Comparison of ENCODE assay signal across 33 cellular contexts in the genomic region with DNA sequence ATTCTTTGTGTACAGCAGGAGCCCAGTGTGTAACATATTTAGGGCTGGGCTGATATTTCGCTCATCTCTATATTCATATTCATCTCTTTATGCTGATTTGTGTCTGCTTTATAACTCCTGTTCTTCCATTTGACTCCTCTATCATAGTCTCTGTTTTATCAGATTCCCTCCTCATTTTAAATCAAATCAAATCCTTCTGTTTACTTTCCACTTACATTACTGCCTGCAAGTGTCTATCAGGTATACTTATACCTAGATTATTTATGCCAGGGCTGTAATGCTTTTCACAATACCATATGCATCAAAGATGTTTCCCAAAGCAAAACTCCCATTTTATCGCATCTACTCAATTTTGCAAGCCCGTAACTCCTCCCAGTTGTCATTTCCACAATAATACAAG.
A peak's percentile ranks its signal among the peaks of the same experiment; 100 is the strongest.
DNase-seq lines count a peak whose midpoint lies in the region; ATAC-seq and TF ChIP-seq lines count a peak whose summit lies in the region.
"Had no signal": no experiment of that assay in that cellular context is flagged by ENCODE, and none has a peak within 500 bp of the region (broad histone marks: within the 10 kb centered on the region; RNA-seq: fewer than 3 reads in every experiment).

No MANE protein-coding gene starts in this region.

- H4K20me1 ChIP-seq in SK-N-SH (ENCODE audit: insufficient read depth) (no peaks in the 10 kb centered on the region), mammary epithelial cell (ENCODE audit: insufficient read depth, low read length) (peaks cover 2% of the 10 kb centered on the region)
- H4K20me1 ChIP-seq: BLaER1; BLaER1 treated with 17β-estradiol and CSF1 and Interleukin-3, amounts not matched to agents 10 nM and 100 nM had no signal

- H3K4me2 ChIP-seq in SK-N-SH (no peak overlapping the region), mammary epithelial cell (ENCODE audit: insufficient read depth, low read depth, low read length) (no peak overlapping the region)
- H3K4me2 ChIP-seq: A549; BLaER1; BLaER1 treated with 17β-estradiol and CSF1 and Interleukin-3, amounts not matched to agents 10 nM and 100 nM had no signal

- in situ Hi-C loops in mammary epithelial cell (cut with MboI; ENCODE audit: low sequenced_read_pairs in 2 of 2), result no loop called here

- peak in 1 of 2 experiments; percentile 81; a peak in 2 of 4 replicates for TF ChIP-seq EP300 in SK-N-SH (IDR thresholded peaks at IDR 0.05; ENCODE audit: borderline replicate concordance in 1 of 2, low read depth in 1 of 2, low read length in 1 of 2)

- H3K79me2 ChIP-seq in SK-N-SH (ENCODE audit: insufficient read depth) (no peaks in the 10 kb centered on the region), mammary epithelial cell (ENCODE audit: insufficient read depth, low read length) (no peaks in the 10 kb centered on the region)

- BruUV-seq in MCF 10A (replicated peaks; lab: Mats Ljungman, UMichigan), result no TSS peak
- no TSS peak for BruUV-seq in mammary epithelial cell (replicated peaks; lab: Mats Ljungman, UMichigan)

- H3K4me1 Mint-ChIP-seq in MCF 10A (ENCODE audit: insufficient read depth, unreplicated experiment), result no peaks in the 10 kb centered on the region
- H3K4me1 Mint-ChIP-seq in natural killer cell treated with Interleukin-12 subunit alpha and Interleukin-12 subunit beta and Interleukin-15 and Interleukin-18, amount 100 ng/mL, for 72 hours (ENCODE audit: low read depth in 2 of 2), result no peaks in the 10 kb centered on the region
- H3K4me1 Mint-ChIP-seq: B cell; CD14-positive monocyte; CD4-positive, alpha-beta memory T cell; CD4-positive, CD25-positive, alpha-beta regulatory T cell; CD8-positive, alpha-beta memory T cell had no signal

- no peaks in the 10 kb centered on the region for H3K27me3 Mint-ChIP-seq in MCF 10A (ENCODE audit: insufficient read depth, unreplicated experiment)
- no peaks in the 10 kb centered on the region for H3K27me3 Mint-ChIP-seq in natural killer cell treated with Interleukin-12 subunit alpha and Interleukin-12 subunit beta and Interleukin-15 and Interleukin-18, amount 100 ng/mL, for 72 hours
- H3K27me3 Mint-ChIP-seq: B cell; CD4-positive, alpha-beta memory T cell; CD4-positive, alpha-beta T cell; CD4-positive, CD25-positive, alpha-beta regulatory T cell; CD8-positive, alpha-beta memory T cell had no signal

- no peaks in the 10 kb centered on the region for H3F3A ChIP-seq in SK-N-SH (replicated peaks; ENCODE audit: insufficient read depth)

- TF ChIP-seq CTCF in SK-N-SH (IDR thresholded peaks at IDR 0.05) (no peak), MCF 10A (IDR thresholded peaks at IDR 0.05; ENCODE audit: unreplicated experiment) (no peak), mammary epithelial cell (conservative IDR thresholded peaks at IDR 0.05 in 1 of 2, IDR thresholded peaks at IDR 0.05 in 1 of 2; ENCODE audit: extremely low read depth in 1 of 2, insufficient read depth in 1 of 2, low read depth in 1 of 2, low read length in 2 of 2) (no peak)

- no peak overlapping the region for H3K4me3 Mint-ChIP-seq in MCF 10A (ENCODE audit: unreplicated experiment)
- no peak overlapping the region for H3K4me3 Mint-ChIP-seq in natural killer cell treated with Interleukin-12 subunit alpha and Interleukin-12 subunit beta and Interleukin-15 and Interleukin-18, amount 100 ng/mL, for 72 hours
- H3K4me3 Mint-ChIP-seq: B cell; CD14-positive monocyte; CD4-positive, alpha-beta memory T cell; CD4-positive, alpha-beta T cell; CD4-positive, CD25-positive, alpha-beta regulatory T cell; CD8-positive, alpha-beta memory T cell; CD8-positive, alpha-beta T cell had no signal

- ATAC-seq in SK-N-SH treated with all-trans-retinoic acid at 6 μM for 48 hours, result no peak
- ATAC-seq in natural killer cell treated with Interleukin-12 subunit alpha and Interleukin-12 subunit beta and Interleukin-15 and Interleukin-18, amount 100 ng/mL, for 72 hours, result no peak
- ATAC-seq: A549; CD8-positive, alpha-beta T cell had no signal

- H3K4me1 ChIP-seq in SK-N-SH (ENCODE audit: control insufficient read depth in 1 of 2, insufficient read depth in 2 of 2, low read depth in 1 of 2, low read length in 1 of 2), result no peaks in the 10 kb centered on the region
- H3K4me1 ChIP-seq in mammary epithelial cell (ENCODE audit: insufficient read depth, low read length), result no peaks in the 10 kb centered on the region
- H3K4me1 ChIP-seq: A549; BE2C; BLaER1; BLaER1 treated with 17β-estradiol and CSF1 and Interleukin-3, amounts not matched to agents 10 nM and 100 nM; Caco-2 had no signal

- no peak overlapping the region; a peak in 1 of 4 replicates for H3K27ac ChIP-seq in SK-N-SH (ENCODE audit: low read depth in 2 of 2, low read length in 1 of 2)
- no peak overlapping the region for H3K27ac ChIP-seq in mammary epithelial cell (ENCODE audit: insufficient read depth, low read depth, low read length)
- H3K27ac ChIP-seq: 22Rv1; A549; BLaER1; BLaER1 treated with 17β-estradiol and CSF1 and Interleukin-3, amounts not matched to agents 10 nM and 100 nM; C4-2B had no signal

- no peaks in the 10 kb centered on the region for H3K9me3 Mint-ChIP-seq in MCF 10A (ENCODE audit: unreplicated experiment)
- peaks cover 5% of the 10 kb centered on the region for H3K9me3 Mint-ChIP-seq in natural killer cell treated with Interleukin-12 subunit alpha and Interleukin-12 subunit beta and Interleukin-15 and Interleukin-18, amount 100 ng/mL, for 72 hours
- H3K9me3 Mint-ChIP-seq: CD14-positive monocyte; CD4-positive, alpha-beta T cell had no signal

- no peak for DNase-seq in SK-N-SH
- no peak for DNase-seq in MCF 10A (ENCODE audit: unreplicated experiment)
- no peak for DNase-seq in mammary epithelial cell
- peak; percentile 14 for DNase-seq in SK-N-DZ (ENCODE audit: low spot score)
- DNase-seq in natural killer cell treated with Interleukin-12 subunit alpha and Interleukin-12 subunit beta and Interleukin-15 and Interleukin-18, amount 100 ng/mL, for 72 hours (ENCODE audit: low spot score), result no peak
- DNase-seq: 8988T; ACHN; AML-193; BE2C; C1 segment of cervical spinal cord; Caco-2; Calu3; CD4-positive, alpha-beta memory T cell; CD4-positive, alpha-beta T cell; CD4-positive, CD25-positive, alpha-beta regulatory T cell; CD8-positive, alpha-beta memory T cell; CD8-positive, alpha-beta T cell; COR-L47; DMS 273 treated with DMSO at 0.1 percent for 48 hours; DMS153; DMS53; DMS79; DMS79 treated with DMSO at 0.1 percent for 48 hours; DND-41; EL had no signal

- H3K9me3 ChIP-seq in SK-N-SH (no peaks in the 10 kb centered on the region), mammary epithelial cell (replicated peaks; ENCODE audit: insufficient read depth, low read length) (no peaks in the 10 kb centered on the region)
- H3K9me3 ChIP-seq: A549; BE2C; BLaER1; BLaER1 treated with 17β-estradiol and CSF1 and Interleukin-3, amounts not matched to agents 10 nM and 100 nM; Caco-2 had no signal

- H3K27ac Mint-ChIP-seq in MCF 10A (ENCODE audit: low read depth, unreplicated experiment), result peak overlapping the region; percentile 46
- no peak overlapping the region for H3K27ac Mint-ChIP-seq in natural killer cell treated with Interleukin-12 subunit alpha and Interleukin-12 subunit beta and Interleukin-15 and Interleukin-18, amount 100 ng/mL, for 72 hours
- H3K27ac Mint-ChIP-seq: B cell; CD14-positive monocyte; CD4-positive, alpha-beta memory T cell; CD4-positive, alpha-beta T cell; CD4-positive, CD25-positive, alpha-beta regulatory T cell; CD8-positive, alpha-beta memory T cell; CD8-positive, alpha-beta T cell had no signal

- no peaks in the 10 kb centered on the region for H3K36me3 Mint-ChIP-seq in MCF 10A (ENCODE audit: insufficient read depth, unreplicated experiment)
- H3K36me3 Mint-ChIP-seq in natural killer cell treated with Interleukin-12 subunit alpha and Interleukin-12 subunit beta and Interleukin-15 and Interleukin-18, amount 100 ng/mL, for 72 hours, result no peaks in the 10 kb centered on the region
- H3K36me3 Mint-ChIP-seq: CD14-positive monocyte; CD4-positive, alpha-beta memory T cell; CD4-positive, CD25-positive, alpha-beta regulatory T cell; CD8-positive, alpha-beta memory T cell; CD8-positive, alpha-beta T cell had no signal

- no peak overlapping the region for H2AFZ ChIP-seq in SK-N-SH (ENCODE audit: low read depth)
- no peak overlapping the region for H2AFZ ChIP-seq in mammary epithelial cell (ENCODE audit: low read depth, low read length)

- H3K9ac ChIP-seq in SK-N-SH, result no peak overlapping the region
- no peak overlapping the region for H3K9ac ChIP-seq in mammary epithelial cell (ENCODE audit: insufficient read depth, low read length)
- H3K9ac ChIP-seq: BLaER1; BLaER1 treated with 17β-estradiol and CSF1 and Interleukin-3, amounts not matched to agents 10 nM and 100 nM had no signal

- CTCF ChIA-PET in SK-N-SH (lab: Yijun Ruan, JAX) (interaction anchor here (0.7 to 3.1 kb wide), 5 partner anchors 12 to 223 kb away, joined by 3 to 20 read pairs (median 3); no protein-coding TSS in a partner anchor), MCF 10A (lab: Yijun Ruan, JAX) (interaction anchor here (0.5 to 4.2 kb wide), 4 partner anchors 19 to 355 kb away, joined by 3 to 40 read pairs (median 16); no protein-coding TSS in a partner anchor), mammary epithelial cell (lab: Charles Lee; ENCODE audit: low non-redundant PET) (no interaction called here)

- 34% methylated on average over 3 of the region's 3 CpGs for WGBS in SK-N-SH (ENCODE audit: low lambda C conversion rate)
- 96% methylated on average over 3 of the region's 3 CpGs for WGBS in mammary epithelial cell (ENCODE audit: low coverage, missing lambda C conversion rate)

- H3K4me3 ChIP-seq in SK-N-SH (ENCODE audit: low read depth in 2 of 2, low read length in 1 of 2) (no peak overlapping the region), mammary epithelial cell (replicated peaks in 1 of 3; ENCODE audit: insufficient read depth in 1 of 3, low read depth in 2 of 3, low read length in 3 of 3) (no peak overlapping the region)
- H3K4me3 ChIP-seq: A549; BLaER1; BLaER1 treated with 17β-estradiol and CSF1 and Interleukin-3, amounts not matched to agents 10 nM and 100 nM had no signal

- dilution Hi-C loops in mammary epithelial cell (cut with HindIII; ENCODE audit: low sequenced_read_pairs), result no loop called here

- H3K27me3 ChIP-seq in SK-N-SH (ENCODE audit: insufficient read depth), result no peaks in the 10 kb centered on the region
- H3K27me3 ChIP-seq in mammary epithelial cell (ENCODE audit: insufficient read depth, low read length), result no peaks in the 10 kb centered on the region
- H3K27me3 ChIP-seq: BE2C; BLaER1; BLaER1 treated with 17β-estradiol and CSF1 and Interleukin-3, amounts not matched to agents 10 nM and 100 nM had no signal

- H3K36me3 ChIP-seq in SK-N-SH (replicated peaks in 1 of 2; ENCODE audit: control insufficient read depth in 1 of 2, insufficient read depth in 2 of 2, low read length in 1 of 2) (no peaks in the 10 kb centered on the region), mammary epithelial cell (ENCODE audit: insufficient read depth, low read length) (no peaks in the 10 kb centered on the region)
- H3K36me3 ChIP-seq: BE2C; BLaER1; BLaER1 treated with 17β-estradiol and CSF1 and Interleukin-3, amounts not matched to agents 10 nM and 100 nM had no signal

- POLR2A ChIA-PET in SK-N-SH (lab: Yijun Ruan, JAX) (no interaction called here), MCF 10A (lab: Yijun Ruan, JAX) (no interaction called here)

- H3K9me2 ChIP-seq in SK-N-SH, result no peaks in the 10 kb centered on the region

- intact Hi-C loops in MCF 10A (cut with micrococcal nuclease) (no loop called here), mammary epithelial cell (cut with micrococcal nuclease) (no loop called here)

- no peak for TF ChIP-seq RAD21 in SK-N-SH (IDR thresholded peaks at IDR 0.05; ENCODE audit: low read length)
